Comparison of ENCODE assay signal across 2 cellular contexts in genomic region chr3:157040456-157040855, GRCh38.
TF ChIP-seq lines count a peak whose summit lies in the region.

No MANE protein-coding gene starts in this region.

TF ChIP-seq in HEK293, 187 proteins besides CTCF, POLR2A, EP300 and RAD21 (continued from another document):
- TF ChIP-seq PRDM4 (tag by site-specific recombination; IDR thresholded peaks at IDR 0.05): no peak
- no peak for TF ChIP-seq WT1 (tag by site-specific recombination; IDR thresholded peaks at IDR 0.05)
- no peak for TF ChIP-seq TSHZ1 (tag by site-specific recombination; IDR thresholded peaks at IDR 0.05; ENCODE audit: borderline replicate concordance)
- peak; percentile 81 for TF ChIP-seq EGR2 (tag by site-specific recombination; IDR thresholded peaks at IDR 0.05; ENCODE audit: low read depth)
- TF ChIP-seq ZNF266 (tag by site-specific recombination; IDR thresholded peaks at IDR 0.05; ENCODE audit: low read depth): no peak
- TF ChIP-seq ZNF747 (tag by site-specific recombination; IDR thresholded peaks at IDR 0.05): no peak
- no peak for TF ChIP-seq OVOL3 (tag by site-specific recombination; IDR thresholded peaks at IDR 0.05)
- no peak for TF ChIP-seq ZNF311 (tag by site-specific recombination; IDR thresholded peaks at IDR 0.05; ENCODE audit: borderline replicate concordance)
- no peak for TF ChIP-seq ZFP69B (tag by site-specific recombination; IDR thresholded peaks at IDR 0.05)
- TF ChIP-seq ZNF660 (tag by site-specific recombination; IDR thresholded peaks at IDR 0.05): no peak
- peak; percentile 86 for TF ChIP-seq ZFHX2 (tag by site-specific recombination; conservative IDR thresholded peaks at IDR 0.05)

TF ChIP-seq in GM12878, 131 proteins besides CTCF, POLR2A, EP300 and RAD21 (continued from another document):
- no peak for TF ChIP-seq E2F8 (IDR thresholded peaks at IDR 0.05; ENCODE audit: low read depth, partially characterized antibody)
- TF ChIP-seq SP1 (IDR thresholded peaks at IDR 0.05; ENCODE audit: low read depth, low read length): no peak
- no peak for TF ChIP-seq FOXM1 (IDR thresholded peaks at IDR 0.05; ENCODE audit: low read depth, low read length)
- TF ChIP-seq RELB (IDR thresholded peaks at IDR 0.05; ENCODE audit: low read depth): no peak
- no peak for TF ChIP-seq SRF (IDR thresholded peaks at IDR 0.05; ENCODE audit: low read depth in 2 of 2, low read length in 2 of 2)
- no peak for TF ChIP-seq CBFB (IDR thresholded peaks at IDR 0.05; ENCODE audit: low read depth)
- TF ChIP-seq SMAD5 (IDR thresholded peaks at IDR 0.05; ENCODE audit: low read depth): no peak
- TF ChIP-seq NRF1 (conservative IDR thresholded peaks at IDR 0.05; ENCODE audit: low read depth, low read length): no peak
- TF ChIP-seq NFIC (IDR thresholded peaks at IDR 0.05; ENCODE audit: low read depth, low read length): no peak
- TF ChIP-seq WRNIP1 (IDR thresholded peaks at IDR 0.05; ENCODE audit: borderline replicate concordance, low read depth, low read length): no peak
- no peak for TF ChIP-seq BCL11A (IDR thresholded peaks at IDR 0.05; ENCODE audit: low read depth, low read length)
TF ChIP-seq in GM12878: peak in this region for 0.
